In genomic region chr22:24816841-24817240, GRCh38 we compare ENCODE assay signal across 14 cellular contexts. TPM values are rescaled to one million over a fixed set of nuclear protein-coding genes. Genes with fewer than 3 reads are reported as not detected.
"Had no signal": no experiment of that assay in that cellular context is flagged by ENCODE, and none has a peak within 500 bp of the region (broad histone marks: within the 10 kb centered on the region; RNA-seq: fewer than 3 reads in every experiment).

No MANE protein-coding gene starts in this region.

- FAIRE-seq: colon, TTC549 had no signal

- H3K27ac Mint-ChIP-seq: activated naive CD4-positive, alpha-beta T cell treated with anti-CD3 and anti-CD28 coated beads, Interleukin-2, amount 50 U/mL, for 72 hours; natural killer cell treated with Interleukin-12 subunit alpha and Interleukin-12 subunit beta and Interleukin-15 and Interleukin-18, amount 100 ng/mL, for 72 hours had no signal

- H3K27me3 Mint-ChIP-seq: natural killer cell treated with Interleukin-12 subunit alpha and Interleukin-12 subunit beta and Interleukin-15 and Interleukin-18, amount 100 ng/mL, for 72 hours had no signal

- ATAC-seq: activated naive CD4-positive, alpha-beta T cell treated with anti-CD3 and anti-CD28 coated beads, Interleukin-2, amount 50 U/mL, for 72 hours; left lobe of liver; natural killer cell treated with Interleukin-12 subunit alpha and Interleukin-12 subunit beta and Interleukin-15 and Interleukin-18, amount 100 ng/mL, for 72 hours had no signal

- H3K27me3 ChIP-seq: esophagus squamous epithelium, tibial artery had no signal

- H3K27ac ChIP-seq: esophagus squamous epithelium, skin epidermis, tibial artery had no signal

- H3K4me3 Mint-ChIP-seq: natural killer cell treated with Interleukin-12 subunit alpha and Interleukin-12 subunit beta and Interleukin-15 and Interleukin-18, amount 100 ng/mL, for 72 hours had no signal

- DNase-seq: esophagus squamous epithelium, foreskin fibroblast, head of caudate nucleus, mammary epithelial cell, T-helper 2 cell, tibial artery had no signal

- H3K4me3 ChIP-seq: esophagus squamous epithelium, skin epidermis, tibial artery had no signal

- H3K9me3 ChIP-seq: esophagus squamous epithelium, tibial artery had no signal

RNA-seq across cellular contexts. Expression of gene SGSM1, which starts 10.8 kb away (rescaled TPM):
- total RNA-seq: mammary epithelial cell, osteocyte had no signal

RNA-seq across cellular contexts. Expression of gene PIWIL3, which starts 42.3 kb away (rescaled TPM):
- total RNA-seq: activated naive CD4-positive, alpha-beta T cell treated with anti-CD3 and anti-CD28 coated beads, Interleukin-2, amount 50 U/mL, for 72 hours; esophagus squamous epithelium; left lobe of liver; mammary epithelial cell; mucosa of gallbladder; natural killer cell treated with Interleukin-12 subunit alpha and Interleukin-12 subunit beta and Interleukin-15 and Interleukin-18, amount 100 ng/mL, for 72 hours; osteocyte had no signal
- polyA plus RNA-seq: mammary epithelial cell had no signal
